Comparison of ENCODE assay signal across 21 cellular contexts in the genomic region with DNA sequence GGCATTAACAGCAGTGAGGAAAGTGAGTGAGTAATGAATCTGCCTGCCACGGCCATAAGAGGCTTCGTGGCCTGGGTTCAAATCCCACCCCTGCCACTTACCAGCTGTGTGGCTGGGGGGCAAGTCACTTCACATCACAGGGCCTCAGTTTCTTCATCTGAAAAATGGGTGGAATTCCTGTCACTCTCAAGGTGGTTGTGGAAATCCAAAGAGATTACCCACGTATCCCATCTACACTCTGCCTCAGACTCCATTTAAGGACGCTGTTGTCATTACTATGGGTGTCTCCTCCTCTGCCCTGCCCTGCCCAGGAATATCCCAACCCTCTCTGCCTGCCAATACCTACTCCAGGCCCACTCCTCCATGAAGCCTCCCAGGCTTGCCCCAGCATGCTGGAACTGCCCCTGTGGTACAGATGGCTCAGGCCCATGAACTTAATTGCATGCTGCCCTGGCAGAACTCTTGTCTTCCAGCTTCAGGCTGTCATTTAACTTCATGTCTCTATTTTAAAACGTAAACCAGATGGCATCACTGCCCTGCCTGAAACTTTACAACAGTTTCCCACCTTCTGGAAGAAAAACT. TPM values are rescaled to one million over a fixed set of nuclear protein-coding genes. Genes with fewer than 3 reads are reported as not detected.
A peak's percentile ranks its signal among the peaks of the same experiment; 100 is the strongest.
DNase-seq lines count a peak whose midpoint lies in the region; ATAC-seq and TF ChIP-seq lines count a peak whose summit lies in the region.
"Had no signal": no experiment of that assay in that cellular context is flagged by ENCODE, and none has a peak within 500 bp of the region (broad histone marks: within the 10 kb centered on the region; RNA-seq: fewer than 3 reads in every experiment).

No MANE protein-coding gene starts in this region.

- intact Hi-C loops in CD4-positive, alpha-beta memory T cell (cut with micrococcal nuclease): no loop called here
- intact Hi-C loops in left ventricle myocardium superior (cut with micrococcal nuclease): no loop called here

- H3K27me3 ChIP-seq in CD4-positive, alpha-beta memory T cell (ENCODE audit: insufficient read depth, low read length): no peaks in the 10 kb centered on the region
- no peaks in the 10 kb centered on the region for H3K27me3 ChIP-seq in Karpas-422 (ENCODE audit: low read length)
- H3K27me3 ChIP-seq: body of pancreas, thyroid gland had no signal

- H2AFZ ChIP-seq in Karpas-422 (ENCODE audit: low read length): no peak overlapping the region

- ATAC-seq in left ventricle myocardium superior: no peak
- ATAC-seq in GM19351 (IDR thresholded peaks at IDR 0.05; ENCODE audit: unreplicated experiment): no peak
- ATAC-seq: body of pancreas had no signal

- H3K27ac Mint-ChIP-seq in CD4-positive, alpha-beta memory T cell: peak overlapping the region; percentile 3 to 85 (median 45)
- H3K27ac Mint-ChIP-seq in mesothelial cell of epicardium: peak overlapping the region; percentile 58
- H3K27ac Mint-ChIP-seq: activated naive CD8-positive, alpha-beta T cell treated with anti-CD3 and anti-CD28 coated beads, Interleukin-2, amount 10 ng/mL, durations not matched to agents 7 days and 5 days; activated T-helper 1 cell treated with anti-CD3 and anti-CD28 coated beads, Interleukin-12 subunit alpha, Interleukin-12 subunit beta, Interleukin-2, Interleukin-4 antibody, amounts not matched to agents 30 ng/mL and 10 ng/mL and 1 ng/mL, durations not matched to agents 14 hours and 24 hours and 36 hours had no signal

- no peak overlapping the region for H3K4me2 ChIP-seq in Karpas-422 (ENCODE audit: low read depth, low read length, poor library complexity, severe bottlenecking)

- no peak overlapping the region for H3K27ac ChIP-seq in CD4-positive, alpha-beta memory T cell (ENCODE audit: low read depth, low read length)
- H3K27ac ChIP-seq in Karpas-422 (ENCODE audit: low read length): no peak overlapping the region
- H3K27ac ChIP-seq: body of pancreas, thyroid gland had no signal

- no peaks in the 10 kb centered on the region for H3K9me2 ChIP-seq in Karpas-422 (replicated peaks; ENCODE audit: insufficient read depth, low read length)

- H3K4me3 Mint-ChIP-seq in CD4-positive, alpha-beta memory T cell: no peak overlapping the region
- H3K4me3 Mint-ChIP-seq in mesothelial cell of epicardium: no peak overlapping the region
- H3K4me3 Mint-ChIP-seq: activated naive CD8-positive, alpha-beta T cell treated with anti-CD3 and anti-CD28 coated beads, Interleukin-2, amount 10 ng/mL, durations not matched to agents 7 days and 5 days; activated T-helper 1 cell treated with anti-CD3 and anti-CD28 coated beads, Interleukin-12 subunit alpha, Interleukin-12 subunit beta, Interleukin-2, Interleukin-4 antibody, amounts not matched to agents 30 ng/mL and 10 ng/mL and 1 ng/mL, durations not matched to agents 14 hours and 24 hours and 36 hours had no signal

- TF ChIP-seq CTCF in mesothelial cell of epicardium (IDR thresholded peaks at IDR 0.05; ENCODE audit: unreplicated experiment): no peak

- H3K4me3 ChIP-seq in CD4-positive, alpha-beta memory T cell (ENCODE audit: low read length in 2 of 2): no peak overlapping the region
- no peak overlapping the region for H3K4me3 ChIP-seq in Karpas-422 (ENCODE audit: low read length)
- H3K4me3 ChIP-seq: body of pancreas, thyroid gland had no signal

- no peaks in the 10 kb centered on the region for H4K20me1 ChIP-seq in Karpas-422 (ENCODE audit: insufficient read depth, low read depth, low read length)

- H3K4me1 Mint-ChIP-seq in CD4-positive, alpha-beta memory T cell: peaks cover 23 to 40% (median 29%) of the 10 kb centered on the region in 4 donors
- peaks cover 25% of the 10 kb centered on the region for H3K4me1 Mint-ChIP-seq in mesothelial cell of epicardium

- peaks cover 25 to 26% of the 10 kb centered on the region in 2 donors for H3K36me3 Mint-ChIP-seq in CD4-positive, alpha-beta memory T cell
- H3K36me3 Mint-ChIP-seq in mesothelial cell of epicardium: peaks cover 24% of the 10 kb centered on the region

- POLR2A ChIA-PET in CD4-positive, alpha-beta memory T cell (lab: Charles Lee; ENCODE audit: partially characterized antibody): interaction anchor here (0.6 to 1.4 kb wide), 3 partner anchors 26 to 35 kb away, joined by 3 read pairs; a partner anchor contains a TSS

- DNase-seq in CD4-positive, alpha-beta memory T cell: peak in 1 of 5 donors; percentile 22
- DNase-seq in Karpas-422 (peak; percentile 35), mesothelial cell of epicardium (ENCODE audit: low spot score in 2 of 2, unreplicated experiment in 2 of 2) (no peak), NCI-H748 treated with DMSO at 0.1 percent for 48 hours (lab: John Stamatoyannopoulos, UW) (no peak), left ventricle myocardium superior (no peak)
- DNase-seq: activated CD4-positive, CD25-positive, alpha-beta regulatory T cell treated with anti-CD3 and anti-CD28 coated beads, Interleukin-2, amount 50 U/mL, for 72 hours; activated CD8-positive, alpha-beta memory T cell treated with anti-CD3 and anti-CD28 coated beads for 24 hours; activated naive CD8-positive, alpha-beta T cell treated with anti-CD3 and anti-CD28 coated beads, Interleukin-2, amount 10 ng/mL, durations not matched to agents 7 days and 5 days; body of pancreas; cortex of kidney; KG1; NCI-H2029 treated with DMSO at 0.1 percent for 48 hours; NCI-H446 treated with DMSO at 0.1 percent for 48 hours; NK-92 treated with Interleukin-12 subunit alpha and Interleukin-12 subunit beta, amount 100 ng/mL, for 24 hours; posterior cingulate gyrus; stimulated activated CD4-positive, alpha-beta T cell treated with anti-CD3 and anti-CD28 coated beads, Interleukin-1b, Interleukin-23, amount 100 ng/mL, for 48 hours; stimulated activated naive CD4-positive, alpha-beta T cell treated with Interleukin-2 at 50 U/mL for 16 hours; thyroid gland had no signal

- CTCF ChIA-PET in CD4-positive, alpha-beta memory T cell (lab: Charles Lee; ENCODE audit: partially characterized antibody): interaction anchor here (0.9 to 2.1 kb wide), 6 partner anchors 9 to 58 kb away, joined by 3 to 5 read pairs (median 5); no protein-coding TSS in a partner anchor

- no peaks in the 10 kb centered on the region for H3K9me3 ChIP-seq in CD4-positive, alpha-beta memory T cell (ENCODE audit: control insufficient read depth in 1 of 2, low read length in 2 of 2)
- no peaks in the 10 kb centered on the region for H3K9me3 ChIP-seq in Karpas-422 (ENCODE audit: low read length)
- H3K9me3 ChIP-seq: body of pancreas, thyroid gland had no signal

- peaks cover 27% of the 10 kb centered on the region for H3K4me1 ChIP-seq in CD4-positive, alpha-beta memory T cell (ENCODE audit: insufficient read depth, low read length)
- H3K4me1 ChIP-seq in Karpas-422 (ENCODE audit: low read length): peaks cover 4% of the 10 kb centered on the region

- no peaks in the 10 kb centered on the region for H3K36me3 ChIP-seq in CD4-positive, alpha-beta memory T cell (ENCODE audit: insufficient read depth, low read length)
- no peaks in the 10 kb centered on the region for H3K36me3 ChIP-seq in Karpas-422 (ENCODE audit: insufficient read depth, low read length)

- no peaks in the 10 kb centered on the region for H3K79me2 ChIP-seq in Karpas-422 (ENCODE audit: low read length)

- H3K9ac ChIP-seq in Karpas-422 (ENCODE audit: low read length): no peak overlapping the region

- H3K27me3 Mint-ChIP-seq in CD4-positive, alpha-beta memory T cell: no peaks in the 10 kb centered on the region
- no peaks in the 10 kb centered on the region for H3K27me3 Mint-ChIP-seq in mesothelial cell of epicardium (ENCODE audit: low read depth)

- peaks cover 0 to 2% (median 0%) of the 10 kb centered on the region in 8 donors for H3K9me3 Mint-ChIP-seq in CD4-positive, alpha-beta memory T cell
- H3K9me3 Mint-ChIP-seq in mesothelial cell of epicardium: no peaks in the 10 kb centered on the region
- H3K9me3 Mint-ChIP-seq: activated naive CD8-positive, alpha-beta T cell treated with anti-CD3 and anti-CD28 coated beads, Interleukin-2, amount 10 ng/mL, durations not matched to agents 7 days and 5 days; activated T-helper 1 cell treated with anti-CD3 and anti-CD28 coated beads, Interleukin-12 subunit alpha, Interleukin-12 subunit beta, Interleukin-2, Interleukin-4 antibody, amounts not matched to agents 30 ng/mL and 10 ng/mL and 1 ng/mL, durations not matched to agents 14 hours and 24 hours and 36 hours had no signal

RNA-seq across cellular contexts. Expression of a gene that starts 3.1 kb away (rescaled TPM):
- 10 to 100 TPM; 32.3 to 33.8 TPM for total RNA-seq in CD4-positive, alpha-beta memory T cell
- 10 to 100 TPM; 50.1 to 63.6 TPM for polyA plus RNA-seq in CD4-positive, alpha-beta memory T cell
- 1.9 and 4.6 TPM in 2 replicates for total RNA-seq in Karpas-422 (2014; rRNA removed; shearing (Covaris generic); ENCODE audit: low replicate concordance)
- total RNA-seq in mesothelial cell of epicardium (108 to 111 TPM (median 111 TPM) in 3 replicates), left ventricle myocardium superior (55.9 TPM)

RNA-seq across cellular contexts. Expression of a gene that starts 17.7 kb away (rescaled TPM):
- total RNA-seq in CD4-positive, alpha-beta memory T cell: not detected
- not detected for polyA plus RNA-seq in CD4-positive, alpha-beta memory T cell
- not detected in 2 replicates for total RNA-seq in Karpas-422 (2014; rRNA removed; shearing (Covaris generic); ENCODE audit: low replicate concordance)
- 2.8 to 3.5 TPM (median 2.8 TPM) in 3 replicates for total RNA-seq in mesothelial cell of epicardium
- not detected for total RNA-seq in left ventricle myocardium superior
- total RNA-seq: Daoy had no signal

RNA-seq across cellular contexts. Expression of a gene that starts 25.4 kb away (rescaled TPM):
- total RNA-seq in CD4-positive, alpha-beta memory T cell: 100 to 1,000 TPM; 122 to 138 TPM
- polyA plus RNA-seq in CD4-positive, alpha-beta memory T cell: 100 to 1,000 TPM; 307 to 824 TPM
- total RNA-seq in Karpas-422 (2014; rRNA removed; shearing (Covaris generic); ENCODE audit: low replicate concordance): 39.7 and 49.0 TPM in 2 replicates
- total RNA-seq in mesothelial cell of epicardium: 106 to 113 TPM (median 110 TPM) in 3 replicates
- 47.9 TPM for total RNA-seq in left ventricle myocardium superior

RNA-seq across cellular contexts. Expression of a gene that starts 36.5 kb away (rescaled TPM):
- 100 to 1,000 TPM; 189 to 194 TPM for total RNA-seq in CD4-positive, alpha-beta memory T cell
- polyA plus RNA-seq in CD4-positive, alpha-beta memory T cell: 100 to 1,000 TPM; 246 to 269 TPM
- total RNA-seq in Karpas-422 (2014; rRNA removed; shearing (Covaris generic); ENCODE audit: low replicate concordance): 45.1 and 81.4 TPM in 2 replicates
- 111 to 116 TPM (median 115 TPM) in 3 replicates for total RNA-seq in mesothelial cell of epicardium
- total RNA-seq in left ventricle myocardium superior: 86.4 TPM

RNA-seq across cellular contexts. Expression of a gene that starts 59.7 kb away (rescaled TPM):
- total RNA-seq in CD4-positive, alpha-beta memory T cell: 100 to 1,000 TPM; 189 to 205 TPM
- 10 to 100 TPM; 41.5 to 87.6 TPM for polyA plus RNA-seq in CD4-positive, alpha-beta memory T cell
- total RNA-seq in Karpas-422 (2014; rRNA removed; shearing (Covaris generic); ENCODE audit: low replicate concordance): 66.3 and 186 TPM in 2 replicates
- total RNA-seq in mesothelial cell of epicardium (84.5 to 89.1 TPM (median 85.9 TPM) in 3 replicates), left ventricle myocardium superior (162 TPM)
